ENCODE assay signal across 9 cellular contexts in the genomic region with DNA sequence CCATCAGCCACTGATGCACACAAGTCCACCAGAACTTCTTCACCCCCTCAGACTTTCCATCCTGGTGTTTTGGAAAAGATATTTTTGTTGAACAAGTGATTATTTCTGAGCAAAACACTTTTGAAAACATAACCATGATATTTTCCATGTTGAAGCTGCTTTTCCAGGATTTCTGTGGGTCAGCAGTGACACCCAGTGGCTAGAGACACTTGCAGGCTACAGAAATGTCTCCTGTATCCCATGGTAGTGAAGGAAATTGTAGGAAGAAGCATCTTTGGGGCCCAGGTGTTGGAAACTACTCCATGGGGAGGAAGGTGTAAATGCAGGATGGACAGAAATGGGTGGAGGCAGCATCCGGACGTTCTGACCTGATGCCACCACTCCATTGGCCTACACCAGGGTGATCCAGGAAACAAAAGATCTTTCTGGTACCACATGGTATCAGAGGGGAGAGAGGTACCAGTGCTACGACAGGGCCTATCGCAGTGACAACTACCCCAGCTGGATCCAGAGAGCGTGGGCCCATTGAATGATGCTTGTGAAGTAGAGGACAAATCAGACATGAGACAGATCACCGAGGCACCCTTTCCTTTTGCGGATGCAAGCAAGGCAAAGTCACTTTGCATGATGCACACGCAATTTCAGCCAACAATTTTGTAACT.
DNase-seq lines count a peak whose midpoint lies in the region; ATAC-seq and TF ChIP-seq lines count a peak whose summit lies in the region.
"Had no signal": no experiment of that assay in that cellular context is flagged by ENCODE, and none has a peak within 500 bp of the region (broad histone marks: within the 10 kb centered on the region; RNA-seq: fewer than 3 reads in every experiment).

No MANE protein-coding gene starts in this region.

- H4K20me1 ChIP-seq in PC-9 (ENCODE audit: insufficient read depth), result no peaks in the 10 kb centered on the region

- ATAC-seq in HG02973 (IDR thresholded peaks at IDR 0.05; ENCODE audit: unreplicated experiment) (no peak), HG02884 (IDR thresholded peaks at IDR 0.05; ENCODE audit: unreplicated experiment) (no peak), HG03432 (IDR thresholded peaks at IDR 0.05; ENCODE audit: unreplicated experiment) (no peak)

- H3F3A ChIP-seq in PC-9 (ENCODE audit: insufficient read depth, low read depth), result no peaks in the 10 kb centered on the region

- no peak for DNase-seq in AG09309 (ENCODE audit: low read depth)
- peak; percentile 53 to 55 for DNase-seq in PC-9
- peak; percentile 3 for DNase-seq in iris pigment epithelial cell (ENCODE audit: low read depth)
- no peak for DNase-seq in amniotic stem cell (lab: John Stamatoyannopoulos, UW)
- DNase-seq: DND-41 had no signal

- no peak overlapping the region for H2AFZ ChIP-seq in PC-9

- no peak overlapping the region for H3K27ac ChIP-seq in HEK293 (ENCODE audit: extremely low read depth, low read depth, low read length)
- H3K27ac ChIP-seq in PC-9, result no peak overlapping the region

- peaks cover 40% of the 10 kb centered on the region for H3K27me3 ChIP-seq in PC-9 (ENCODE audit: insufficient read depth, low read depth)

- POLR2A ChIA-PET in HEK293 (lab: Yijun Ruan, JAX), result no interaction called here
- POLR2A ChIA-PET in PC-9 (lab: Charles Lee; ENCODE audit: unreplicated experiment), result no interaction called here

- H3K4me3 ChIP-seq in AG09309 (ENCODE audit: control insufficient read depth, low read depth, low read length) (no peak overlapping the region), HEK293 (ENCODE audit: low read depth, low read length) (no peak overlapping the region), PC-9 (no peak overlapping the region)

- H3K9me3 ChIP-seq in HEK293 (ENCODE audit: control insufficient read depth, insufficient read depth, low read depth, low read length) (no peaks in the 10 kb centered on the region), PC-9 (ENCODE audit: insufficient read depth, low read depth) (no peaks in the 10 kb centered on the region)

- TF ChIP-seq CTCF in AG09309 (IDR thresholded peaks at IDR 0.05; ENCODE audit: control insufficient read depth, insufficient read depth, low read depth, low read length, missing control alignments) (peak; percentile 17), HEK293 (tag by site-specific recombination; IDR thresholded peaks at IDR 0.05) (0 out of 2 replicates have a peak, but pooled peaks have one; percentile 30), PC-9 (conservative IDR thresholded peaks at IDR 0.05) (peak; percentile 87)

- no peaks in the 10 kb centered on the region for H3K79me2 ChIP-seq in PC-9 (ENCODE audit: low read depth)

- H3K4me2 ChIP-seq in PC-9, result no peak overlapping the region

- no peaks in the 10 kb centered on the region for H3K9me2 ChIP-seq in PC-9 (ENCODE audit: insufficient read depth)

- H3K4me1 ChIP-seq in HEK293 (ENCODE audit: control insufficient read depth, insufficient read depth, low read length), result no peaks in the 10 kb centered on the region
- no peaks in the 10 kb centered on the region for H3K4me1 ChIP-seq in PC-9 (replicated peaks; ENCODE audit: insufficient read depth)

- BruUV-seq in PC-9 (replicated peaks; lab: Mats Ljungman, UMichigan), result no TSS peak

- intact Hi-C loops in PC-9 (cut with micrococcal nuclease; ENCODE audit: unreplicated experiment), result loop anchor here (1.0 to 10.0 kb wide), 4 partner anchors 61 to 1224 kb away; no protein-coding TSS in a partner anchor

- H3K36me3 ChIP-seq in HEK293 (ENCODE audit: control insufficient read depth in 2 of 2, insufficient read depth in 1 of 2, low read length in 2 of 2) (no peaks in the 10 kb centered on the region), PC-9 (ENCODE audit: low read depth) (no peaks in the 10 kb centered on the region)

- CTCF ChIA-PET in HEK293 (lab: Yijun Ruan, JAX), result interaction anchor here (0.8 to 3.1 kb wide), 5 partner anchors 62 to 1335 kb away, joined by 3 to 15 read pairs (median 6); partner anchors contain the start of gene ZPBP
- CTCF ChIA-PET in PC-9 (lab: Charles Lee), result interaction anchor here (1.0 kb wide), 1 partner anchor 265 kb away, joined by 18 read pairs; no protein-coding TSS in a partner anchor

TF ChIP-seq in HEK293, 187 proteins besides CTCF, POLR2A, EP300 and RAD21:
- no peak for TF ChIP-seq ZNF624 (tag by site-specific recombination; IDR thresholded peaks at IDR 0.05)
- peak; percentile 68 for TF ChIP-seq ZNF654 (tag by site-specific recombination; IDR thresholded peaks at IDR 0.05; ENCODE audit: low read depth)
- TF ChIP-seq, protein P1, sequence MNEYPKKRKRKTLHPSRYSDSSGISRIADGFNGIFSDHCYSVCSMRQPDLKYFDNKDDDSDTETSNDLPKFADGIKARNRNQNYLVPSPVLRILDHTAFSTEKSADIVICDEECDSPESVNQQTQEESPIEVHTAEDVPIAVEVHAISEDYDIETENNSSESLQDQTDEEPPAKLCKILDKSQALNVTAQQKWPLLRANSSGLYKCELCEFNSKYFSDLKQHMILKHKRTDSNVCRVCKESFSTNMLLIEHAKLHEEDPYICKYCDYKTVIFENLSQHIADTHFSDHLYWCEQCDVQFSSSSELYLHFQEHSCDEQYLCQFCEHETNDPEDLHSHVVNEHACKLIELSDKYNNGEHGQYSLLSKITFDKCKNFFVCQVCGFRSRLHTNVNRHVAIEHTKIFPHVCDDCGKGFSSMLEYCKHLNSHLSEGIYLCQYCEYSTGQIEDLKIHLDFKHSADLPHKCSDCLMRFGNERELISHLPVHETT (tag by site-specific recombination; IDR thresholded peaks at IDR 0.05), result no peak
- no peak for TF ChIP-seq GLIS1 (tag by site-specific recombination; IDR thresholded peaks at IDR 0.05)
- TF ChIP-seq, protein P2, sequence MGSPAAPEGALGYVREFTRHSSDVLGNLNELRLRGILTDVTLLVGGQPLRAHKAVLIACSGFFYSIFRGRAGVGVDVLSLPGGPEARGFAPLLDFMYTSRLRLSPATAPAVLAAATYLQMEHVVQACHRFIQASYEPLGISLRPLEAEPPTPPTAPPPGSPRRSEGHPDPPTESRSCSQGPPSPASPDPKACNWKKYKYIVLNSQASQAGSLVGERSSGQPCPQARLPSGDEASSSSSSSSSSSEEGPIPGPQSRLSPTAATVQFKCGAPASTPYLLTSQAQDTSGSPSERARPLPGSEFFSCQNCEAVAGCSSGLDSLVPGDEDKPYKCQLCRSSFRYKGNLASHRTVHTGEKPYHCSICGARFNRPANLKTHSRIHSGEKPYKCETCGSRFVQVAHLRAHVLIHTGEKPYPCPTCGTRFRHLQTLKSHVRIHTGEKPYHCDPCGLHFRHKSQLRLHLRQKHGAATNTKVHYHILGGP (tag by site-specific recombination; IDR thresholded peaks at IDR 0.05), result no peak
- no peak for TF ChIP-seq ATF2 (tag by site-specific recombination; IDR thresholded peaks at IDR 0.05; ENCODE audit: low read depth)
- no peak for TF ChIP-seq ZNF501 (tag by site-specific recombination; IDR thresholded peaks at IDR 0.05)
TF ChIP-seq in HEK293: peak in this region for 1.

Comparison
In these comparisons a context has a peak if more than half of its experiments do, and no peak if none do; other contexts are left out.
1. DNase-seq: peak in PC-9 (2 of 2) and iris pigment epithelial cell (single experiment); none in AG09309 (single experiment) and amniotic stem cell (single experiment).
2. CTCF ChIP-seq: peak in every context shown above with its lines; median percentile 87 in PC-9; 30 in HEK293; 17 in AG09309.